14 cellular contexts compared by ENCODE assay signal in the genomic region with DNA sequence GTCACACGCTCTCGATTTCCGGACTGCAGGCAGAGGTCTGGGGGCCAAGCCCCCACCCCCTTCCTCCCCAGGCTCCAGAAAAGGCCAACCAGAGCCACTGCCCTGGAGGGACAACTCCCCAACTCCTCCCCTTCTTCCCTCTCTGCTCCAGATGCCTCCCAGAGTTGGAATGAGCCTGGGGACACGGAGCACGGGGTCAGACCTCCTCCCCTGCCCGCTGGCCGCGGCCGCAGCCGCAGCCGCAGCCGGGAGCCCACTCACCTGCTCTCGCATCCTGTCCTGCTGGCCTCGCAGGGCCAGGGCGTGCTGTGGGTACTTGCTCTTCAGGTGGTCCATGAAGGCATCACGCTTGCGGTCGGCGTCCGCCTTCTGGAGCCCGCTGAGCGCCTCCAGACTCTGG. TPM values are rescaled to one million over a fixed set of nuclear protein-coding genes. Genes with fewer than 3 reads are reported as not detected.
DNase-seq lines count a peak whose midpoint lies in the region; ATAC-seq and TF ChIP-seq lines count a peak whose summit lies in the region.
"Had no signal": no experiment of that assay in that cellular context is flagged by ENCODE, and none has a peak within 500 bp of the region (broad histone marks: within the 10 kb centered on the region; RNA-seq: fewer than 3 reads in every experiment).

No MANE protein-coding gene starts in this region.

- H3K27ac ChIP-seq in HUES6 (ENCODE audit: low read depth, low read length) (no peak overlapping the region), temporal lobe (ENCODE audit: low read depth, low read length) (peak overlapping the region; percentile 48), gastrocnemius medialis (no peak overlapping the region)
- H3K27ac ChIP-seq: PC-9 had no signal

- TF ChIP-seq POLR2A in gastrocnemius medialis (IDR thresholded peaks at IDR 0.05): no peak

- H3K36me3 ChIP-seq in HUES6 (ENCODE audit: control insufficient read depth, insufficient read depth, low read length) (no peaks in the 10 kb centered on the region), gastrocnemius medialis (no peaks in the 10 kb centered on the region)

- H3K27me3 Mint-ChIP-seq in activated T-helper 2 cell treated with anti-CD3 and anti-CD28 coated beads, Interferon-gamma antibody, Interleukin-2, Interleukin-4, amounts not matched to agents 10 μg/mL and 5 μg/mL and 100 μg/mL, durations not matched to agents 14 hours and 24 hours and 36 hours (ENCODE audit: low read depth): peaks cover 84% of the 10 kb centered on the region

- H3K9me3 Mint-ChIP-seq in activated T-helper 2 cell treated with anti-CD3 and anti-CD28 coated beads, Interferon-gamma antibody, Interleukin-2, Interleukin-4, amounts not matched to agents 10 μg/mL and 5 μg/mL and 100 μg/mL, durations not matched to agents 14 hours and 24 hours and 36 hours: no peaks in the 10 kb centered on the region
- H3K9me3 Mint-ChIP-seq: memory B cell; T-helper 1 cell treated with Interleukin-12 subunit alpha and Interleukin-12 subunit beta and Interleukin-4 antibody, amounts not matched to agents 30 μg/mL and 1 μg/mL, for 36 hours had no signal

- H3K4me1 ChIP-seq in HUES6 (ENCODE audit: control insufficient read depth, insufficient read depth, low read length): peaks cover 43% of the 10 kb centered on the region
- peaks cover 0 to 9% of the 10 kb centered on the region in 2 donors for H3K4me1 ChIP-seq in gastrocnemius medialis

- H3K27me3 ChIP-seq in HUES6 (ENCODE audit: control insufficient read depth, insufficient read depth, low read length) (peaks cover 85% of the 10 kb centered on the region), gastrocnemius medialis (peaks cover 47 to 57% (median 55%) of the 10 kb centered on the region in 3 donors)

- H3K9ac ChIP-seq in HUES6 (ENCODE audit: low read length): no peak overlapping the region

- H3K4me3 ChIP-seq in HUES6 (ENCODE audit: low read depth, low read length): peak overlapping the region; percentile 64
- peak overlapping the region in 1 of 4 donors; percentile 17 for H3K4me3 ChIP-seq in gastrocnemius medialis
- H3K4me3 ChIP-seq: PC-9 had no signal

- no peaks in the 10 kb centered on the region for H3K36me3 Mint-ChIP-seq in activated T-helper 2 cell treated with anti-CD3 and anti-CD28 coated beads, Interferon-gamma antibody, Interleukin-2, Interleukin-4, amounts not matched to agents 10 μg/mL and 5 μg/mL and 100 μg/mL, durations not matched to agents 14 hours and 24 hours and 36 hours (ENCODE audit: low read depth)
- H3K36me3 Mint-ChIP-seq: memory B cell had no signal

- no peaks in the 10 kb centered on the region for H3K4me1 Mint-ChIP-seq in activated T-helper 2 cell treated with anti-CD3 and anti-CD28 coated beads, Interferon-gamma antibody, Interleukin-2, Interleukin-4, amounts not matched to agents 10 μg/mL and 5 μg/mL and 100 μg/mL, durations not matched to agents 14 hours and 24 hours and 36 hours (ENCODE audit: low read depth)

- H3K9me3 ChIP-seq in HUES6 (ENCODE audit: control insufficient read depth, insufficient read depth, low read depth, low read length): no peaks in the 10 kb centered on the region
- H3K9me3 ChIP-seq in gastrocnemius medialis: no peaks in the 10 kb centered on the region

- no peak for TF ChIP-seq CTCF in gastrocnemius medialis (IDR thresholded peaks at IDR 0.05 in 4 of 5, conservative IDR thresholded peaks at IDR 0.05 in 1 of 5)

- intact Hi-C loops in activated T-helper 2 cell treated with anti-CD3 and anti-CD28 coated beads, Interferon-gamma antibody, Interleukin-2, Interleukin-4, amounts not matched to agents 10 μg/mL and 5 μg/mL and 100 μg/mL, durations not matched to agents 14 hours and 24 hours and 36 hours (cut with micrococcal nuclease): no loop called here
- intact Hi-C loops in gastrocnemius medialis (cut with DNase I; ENCODE audit: low total_unique reads): no loop called here

- in situ Hi-C loops in gastrocnemius medialis (cut with MboI; ENCODE audit: low sequenced_read_pairs in 4 of 4): no loop called here

- H3K4me3 Mint-ChIP-seq in activated T-helper 2 cell treated with anti-CD3 and anti-CD28 coated beads, Interferon-gamma antibody, Interleukin-2, Interleukin-4, amounts not matched to agents 10 μg/mL and 5 μg/mL and 100 μg/mL, durations not matched to agents 14 hours and 24 hours and 36 hours (ENCODE audit: low read depth): no peak overlapping the region
- H3K4me3 Mint-ChIP-seq: memory B cell; T-helper 1 cell treated with Interleukin-12 subunit alpha and Interleukin-12 subunit beta and Interleukin-4 antibody, amounts not matched to agents 30 μg/mL and 1 μg/mL, for 36 hours had no signal

- DNase-seq in ecto neural progenitor cell (ENCODE audit: low spot score) (peak; percentile 91), left kidney (ENCODE audit: low read depth, low spot score) (peak; percentile 70), gastrocnemius medialis (no peak)
- no peak for DNase-seq in activated T-helper 2 cell treated with anti-CD3 and anti-CD28 coated beads, Interferon-gamma antibody, Interleukin-2, Interleukin-4, amounts not matched to agents 10 μg/mL and 5 μg/mL and 100 μg/mL, durations not matched to agents 14 hours and 24 hours and 36 hours (ENCODE audit: low spot score)
- no peak for DNase-seq in NK-92 treated with Interleukin-12 subunit alpha and Interleukin-12 subunit beta, amount 100 ng/mL, for 24 hours (lab: John Stamatoyannopoulos, UW)
- DNase-seq: activated CD4-positive, alpha-beta T cell treated with anti-CD3 and anti-CD28 coated beads for 48 hours; COR-L47; NCI-H1417; PC-9 had no signal

- ATAC-seq in gastrocnemius medialis: no peak

- no peak overlapping the region for H3K27ac Mint-ChIP-seq in activated T-helper 2 cell treated with anti-CD3 and anti-CD28 coated beads, Interferon-gamma antibody, Interleukin-2, Interleukin-4, amounts not matched to agents 10 μg/mL and 5 μg/mL and 100 μg/mL, durations not matched to agents 14 hours and 24 hours and 36 hours
- H3K27ac Mint-ChIP-seq: memory B cell; progenitor cell of endocrine pancreas; T-helper 1 cell treated with Interleukin-12 subunit alpha and Interleukin-12 subunit beta and Interleukin-4 antibody, amounts not matched to agents 30 μg/mL and 1 μg/mL, for 36 hours had no signal

RNA-seq across cellular contexts. Expression of gene SRCIN1, which starts 27.5 kb away (rescaled TPM):
- total RNA-seq in temporal lobe (29.0 TPM), gastrocnemius medialis (under 1 TPM in 1 of 4 donors, not detected in 3; 0.24 TPM)
- total RNA-seq in activated T-helper 2 cell treated with anti-CD3 and anti-CD28 coated beads, Interferon-gamma antibody, Interleukin-2, Interleukin-4, amounts not matched to agents 10 μg/mL and 5 μg/mL and 100 μg/mL, durations not matched to agents 14 hours and 24 hours and 36 hours: 0.14 and 0.16 TPM in 2 replicates

Comparison
In these comparisons a context has a peak if more than half of its experiments do, and no peak if none do; other contexts are left out.
1. DNase-seq: peak in ecto neural progenitor cell (single experiment) and left kidney (single experiment); none in activated T-helper 2 cell treated with anti-CD3 and anti-CD28 coated beads, Interferon-gamma antibody, Interleukin-2, Interleukin-4, amounts not matched to agents 10 μg/mL and 5 μg/mL and 100 μg/mL, durations not matched to agents 14 hours and 24 hours and 36 hours (single experiment), NK-92 treated with Interleukin-12 subunit alpha and Interleukin-12 subunit beta, amount 100 ng/mL, for 24 hours (single experiment) and gastrocnemius medialis (0 of 2).
2. RNA of gene SRCIN1, which starts 27.5 kb away (total RNA-seq): 29.0 TPM in temporal lobe (single experiment); 0.14 to 0.16 TPM in activated T-helper 2 cell treated with anti-CD3 and anti-CD28 coated beads, Interferon-gamma antibody, Interleukin-2, Interleukin-4, amounts not matched to agents 10 μg/mL and 5 μg/mL and 100 μg/mL, durations not matched to agents 14 hours and 24 hours and 36 hours and 0.24 TPM in gastrocnemius medialis; every median in the first group is over 10 times any median in the second.